Comparison of ENCODE assay signal across 16 cellular contexts in the genomic region with DNA sequence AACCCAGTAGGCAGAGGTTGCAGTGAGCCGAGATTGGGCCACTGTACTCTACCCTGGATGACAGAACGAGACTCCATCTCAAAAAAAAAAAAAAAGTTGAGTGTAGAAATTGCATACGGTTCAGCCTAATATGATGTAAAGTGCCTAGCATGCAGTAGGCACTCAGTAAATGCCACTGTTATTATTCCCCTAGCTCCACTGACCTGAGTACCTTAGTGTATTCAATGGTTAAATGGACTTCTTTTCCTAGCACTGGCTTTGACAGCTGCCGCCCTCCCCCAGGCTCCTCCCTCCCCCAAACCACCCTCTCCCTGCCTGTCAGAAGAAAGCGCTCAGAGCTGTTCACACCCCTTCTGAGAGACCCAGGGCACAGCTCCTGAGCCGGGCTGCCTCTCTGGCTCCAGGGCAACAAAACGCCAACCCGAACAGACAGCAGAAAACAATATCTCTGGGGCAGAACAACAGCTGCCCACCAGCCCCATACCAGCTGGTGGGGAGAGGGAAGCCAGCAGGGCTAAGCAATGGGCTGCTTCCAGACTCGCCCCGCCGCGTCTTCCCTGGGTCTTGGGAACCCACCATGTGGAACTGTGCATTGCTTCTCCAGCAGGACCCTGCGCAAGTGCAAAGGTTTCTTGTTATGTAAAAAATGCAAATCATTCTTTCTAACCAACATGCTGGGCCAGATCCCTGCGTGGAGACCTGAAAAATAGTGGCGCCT. TPM values are rescaled to one million over a fixed set of nuclear protein-coding genes. Genes with fewer than 3 reads are reported as not detected.
DNase-seq lines count a peak whose midpoint lies in the region; ATAC-seq and TF ChIP-seq lines count a peak whose summit lies in the region.
"Had no signal": no experiment of that assay in that cellular context is flagged by ENCODE, and none has a peak within 500 bp of the region (broad histone marks: within the 10 kb centered on the region; RNA-seq: fewer than 3 reads in every experiment).

No MANE protein-coding gene starts in this region.

- H3K36me3 ChIP-seq in left ventricle myocardium inferior (no peaks in the 10 kb centered on the region), mucosa of descending colon (ENCODE audit: low read depth) (no peaks in the 10 kb centered on the region)
- H3K36me3 ChIP-seq: Peyer's patch, thyroid gland had no signal

- H3K4me3 ChIP-seq in left ventricle myocardium inferior, result peak overlapping the region; percentile 46
- no peak overlapping the region for H3K4me3 ChIP-seq in mucosa of descending colon
- H3K4me3 ChIP-seq: Peyer's patch, thyroid gland had no signal

- no peaks in the 10 kb centered on the region for H3K36me3 Mint-ChIP-seq in stimulated activated naive B cell treated with anti-CD40 and anti-IgM and Interleukin-4, amounts not matched to agents 10 μg/mL and 1 μg/mL and 100 μg/mL, for 72 hours
- H3K36me3 Mint-ChIP-seq: naive B cell had no signal

- intact Hi-C loops in left ventricle myocardium inferior (cut with micrococcal nuclease) (loop anchor here (10.0 kb wide), 1 partner anchor 220 kb away; no protein-coding TSS in a partner anchor), mucosa of descending colon (cut with DNase I, micrococcal nuclease) (no loop called here)

- peak overlapping the region; percentile 92 for H3K27ac ChIP-seq in left ventricle myocardium inferior (replicated peaks)
- H3K27ac ChIP-seq: Peyer's patch, thyroid gland had no signal

- H3K9me3 Mint-ChIP-seq in stimulated activated naive B cell treated with anti-CD40 and anti-IgM and Interleukin-4, amounts not matched to agents 10 μg/mL and 1 μg/mL and 100 μg/mL, for 72 hours, result peaks cover 3% of the 10 kb centered on the region in 2 donors
- H3K9me3 Mint-ChIP-seq: T-helper 1 cell treated with Interleukin-12 subunit alpha and Interleukin-12 subunit beta and Interleukin-4 antibody, amounts not matched to agents 30 μg/mL and 1 μg/mL, for 36 hours had no signal

- TF ChIP-seq CTCF in left ventricle myocardium inferior (IDR thresholded peaks at IDR 0.05; ENCODE audit: borderline replicate concordance) (no peak), omental fat pad (IDR thresholded peaks at IDR 0.05) (no peak), mucosa of descending colon (IDR thresholded peaks at IDR 0.05) (no peak)

- ATAC-seq in omental fat pad (ENCODE audit: low FRiP score) (peak; percentile 33), mucosa of descending colon (no peak)
- ATAC-seq in stimulated activated naive B cell treated with anti-CD40 and anti-IgM and Interleukin-4, amounts not matched to agents 10 μg/mL and 1 μg/mL and 100 μg/mL, for 72 hours (replicated peaks), result no peak

- H3K27ac Mint-ChIP-seq in stimulated activated naive B cell treated with anti-CD40 and anti-IgM and Interleukin-4, amounts not matched to agents 10 μg/mL and 1 μg/mL and 100 μg/mL, for 72 hours, result no peak overlapping the region
- H3K27ac Mint-ChIP-seq: CD14-positive monocyte; T-helper 1 cell treated with Interleukin-12 subunit alpha and Interleukin-12 subunit beta and Interleukin-4 antibody, amounts not matched to agents 30 μg/mL and 1 μg/mL, for 36 hours had no signal

- peaks cover 25 to 27% of the 10 kb centered on the region in 2 donors for H3K27me3 Mint-ChIP-seq in stimulated activated naive B cell treated with anti-CD40 and anti-IgM and Interleukin-4, amounts not matched to agents 10 μg/mL and 1 μg/mL and 100 μg/mL, for 72 hours

- H3K9me3 ChIP-seq in left ventricle myocardium inferior (replicated peaks) (no peaks in the 10 kb centered on the region), mucosa of descending colon (no peaks in the 10 kb centered on the region)
- H3K9me3 ChIP-seq: Peyer's patch, thyroid gland had no signal

- H3K4me1 ChIP-seq in left ventricle myocardium inferior (peaks cover 62% of the 10 kb centered on the region), mucosa of descending colon (ENCODE audit: low read depth) (peaks cover 9% of the 10 kb centered on the region)

- DNase-seq in LHCN-M2 (ENCODE audit: low read depth), result peak; percentile 33
- peak; percentile 63 for DNase-seq in NCI-H69 (lab: John Stamatoyannopoulos, UW)
- DNase-seq in left ventricle myocardium inferior, result no peak
- no peak for DNase-seq in omental fat pad (ENCODE audit: low spot score)
- DNase-seq in mucosa of descending colon, result no peak
- DNase-seq in SW480 (ENCODE audit: low spot score), result no peak
- DNase-seq in stimulated activated naive B cell treated with anti-CD40 and anti-IgM and Interleukin-4, amounts not matched to agents 10 μg/mL and 1 μg/mL and 100 μg/mL, for 72 hours, result no peak
- DNase-seq: cerebellar nuclear complex; naive B cell; NCI-H345; Peyer's patch; stimulated activated CD4-positive, alpha-beta T cell treated with anti-CD3 and anti-CD28 coated beads, Interleukin-2, amount 100 ng/mL, for 24 hours; stimulated activated CD8-positive, alpha-beta memory T cell treated with anti-CD3 and anti-CD28 coated beads, Interleukin-4, amount 100 ng/mL, for 48 hours; thyroid gland had no signal

- peaks cover 10% of the 10 kb centered on the region for H3K27me3 ChIP-seq in left ventricle myocardium inferior (ENCODE audit: low read depth)
- H3K27me3 ChIP-seq: thyroid gland had no signal

- H3K4me1 Mint-ChIP-seq in stimulated activated naive B cell treated with anti-CD40 and anti-IgM and Interleukin-4, amounts not matched to agents 10 μg/mL and 1 μg/mL and 100 μg/mL, for 72 hours, result peaks cover 5 to 11% of the 10 kb centered on the region in 2 donors

- no peak overlapping the region for H3K4me3 Mint-ChIP-seq in stimulated activated naive B cell treated with anti-CD40 and anti-IgM and Interleukin-4, amounts not matched to agents 10 μg/mL and 1 μg/mL and 100 μg/mL, for 72 hours
- H3K4me3 Mint-ChIP-seq: CD14-positive monocyte; naive B cell; T-helper 1 cell treated with Interleukin-12 subunit alpha and Interleukin-12 subunit beta and Interleukin-4 antibody, amounts not matched to agents 30 μg/mL and 1 μg/mL, for 36 hours had no signal

RNA-seq across cellular contexts. Expression of gene CPNE5, which starts 4.5 kb away (rescaled TPM):
- total RNA-seq in LHCN-M2 (2014; rRNA removed), result not detected in 2 replicates
- 0.22 TPM for polyA plus RNA-seq in LHCN-M2 (2012)
- total RNA-seq in left ventricle myocardium inferior, result 26.5 TPM
- 10 to 100 TPM in 1 of 4 donors, 1 to 10 TPM in 2, under 1 TPM in 1; 0.47 to 20.3 (median 7.6) TPM for total RNA-seq in omental fat pad
- 10 to 100 TPM in 1 of 3 donors, 1 to 10 TPM in 2; 4.7 to 15.2 (median 6.1) TPM for total RNA-seq in mucosa of descending colon

RNA-seq across cellular contexts. Expression of gene PPIL1, which starts 39.9 kb away (rescaled TPM):
- 38.9 and 43.3 TPM in 2 replicates for total RNA-seq in LHCN-M2 (2014; rRNA removed)
- polyA plus RNA-seq in LHCN-M2 (2012), result 23.7 TPM
- total RNA-seq in left ventricle myocardium inferior, result 69.1 TPM
- 10 to 100 TPM; 17.5 to 31.6 (median 20.9) TPM for total RNA-seq in omental fat pad
- total RNA-seq in mucosa of descending colon, result 10 to 100 TPM in 2 of 3 donors, 1 to 10 TPM in 1; 7.2 to 14.2 (median 10.5) TPM

RNA-seq across cellular contexts. Expression of gene C6orf89, which starts 51.0 kb away (rescaled TPM):
- total RNA-seq in LHCN-M2 (2014; rRNA removed) (43.6 and 44.8 TPM in 2 replicates), left ventricle myocardium inferior (76.4 TPM), omental fat pad (10 to 100 TPM; 40.2 to 53.0 (median 46.0) TPM), mucosa of descending colon (10 to 100 TPM; 53.9 to 66.6 (median 56.0) TPM)
- 34.5 TPM for polyA plus RNA-seq in LHCN-M2 (2012)

Comparison
In these comparisons a context has a peak if more than half of its experiments do, and no peak if none do; other contexts are left out.
1. DNase-seq: peak in LHCN-M2 (single experiment) and NCI-H69 (single experiment); none in left ventricle myocardium inferior (single experiment), omental fat pad (single experiment), mucosa of descending colon (0 of 3), SW480 (single experiment) and stimulated activated naive B cell treated with anti-CD40 and anti-IgM and Interleukin-4, amounts not matched to agents 10 μg/mL and 1 μg/mL and 100 μg/mL, for 72 hours (single experiment).